Comparison of ENCODE assay signal across 12 cellular contexts in genomic region chr4:40887690-40888089, GRCh38.
A peak's percentile ranks its signal among the peaks of the same experiment; 100 is the strongest.
DNase-seq lines count a peak whose midpoint lies in the region; ATAC-seq and TF ChIP-seq lines count a peak whose summit lies in the region.
"Had no signal": no experiment of that assay in that cellular context is flagged by ENCODE, and none has a peak within 500 bp of the region (broad histone marks: within the 10 kb centered on the region; RNA-seq: fewer than 3 reads in every experiment).

No MANE protein-coding gene starts in this region.

- no peaks in the 10 kb centered on the region for H3K36me3 ChIP-seq in ovary
- H3K36me3 ChIP-seq: thoracic aorta had no signal

- H3K27ac ChIP-seq in caudate nucleus (ENCODE audit: low read depth, low read length) = peak overlapping the region; percentile 53
- no peak overlapping the region for H3K27ac ChIP-seq in ovary
- H3K27ac ChIP-seq: thoracic aorta had no signal

- TF ChIP-seq EP300 in ovary (IDR thresholded peaks at IDR 0.05) = no peak

- intact Hi-C loops in ovary (cut with DNase I) = no loop called here

- DNase-seq in AG09309 (ENCODE audit: low read depth) = peak; percentile 88
- peak; percentile 36 for DNase-seq in HS-5 (ENCODE audit: low read depth)
- DNase-seq in caudate nucleus (lab: John Stamatoyannopoulos, UW) = peak in 16 of 61 donors; percentile 4 to 75 (median 23)
- DNase-seq in myocyte (ENCODE audit: low read depth) = peak; percentile 91
- no peak for DNase-seq in ovary
- DNase-seq in NCI-H345 treated with DMSO at 0.1 percent for 48 hours (lab: John Stamatoyannopoulos, UW; ENCODE audit: unreplicated experiment) = no peak
- DNase-seq: NCI-H226; stimulated activated CD4-positive, alpha-beta T cell treated with anti-CD3 and anti-CD28 coated beads, Interleukin-4, amount 100 ng/mL, for 4 hours had no signal

- H3K27me3 ChIP-seq in ovary = no peaks in the 10 kb centered on the region

- TF ChIP-seq CTCF in AG09309 (IDR thresholded peaks at IDR 0.05; ENCODE audit: control insufficient read depth, insufficient read depth, low read depth, low read length, missing control alignments) (no peak), ovary (IDR thresholded peaks at IDR 0.05) (no peak)

- H3K9me3 ChIP-seq in ovary = no peaks in the 10 kb centered on the region
- H3K9me3 ChIP-seq: thoracic aorta had no signal

- ATAC-seq in GM19467 (IDR thresholded peaks at IDR 0.05; ENCODE audit: unreplicated experiment) = no peak
- ATAC-seq in HG03565 (IDR thresholded peaks at IDR 0.05; ENCODE audit: unreplicated experiment) = no peak
- ATAC-seq: natural killer cell treated with Interleukin-12 subunit alpha and Interleukin-12 subunit beta and Interleukin-15 and Interleukin-18, amount 100 ng/mL, for 72 hours had no signal

- TF ChIP-seq POLR2A in ovary (IDR thresholded peaks at IDR 0.05) = no peak

- 46 to 66% (median 48%) methylated on average over 9 of the region's 9 CpGs for WGBS in ovary, 3 donors

- no peak overlapping the region; the same call in 1 of the 2 replicates for H3K4me3 ChIP-seq in AG09309 (ENCODE audit: control insufficient read depth, low read depth, low read length)
- no peak overlapping the region for H3K4me3 ChIP-seq in ovary
- H3K4me3 ChIP-seq: thoracic aorta had no signal

- H3K4me1 ChIP-seq in ovary (ENCODE audit: insufficient read depth) = no peaks in the 10 kb centered on the region

Comparison
In these comparisons a context has a peak if more than half of its experiments do, and no peak if none do; other contexts are left out.
1. DNase-seq: peak in AG09309 (single experiment), HS-5 (single experiment) and myocyte (single experiment); none in ovary (0 of 5) and NCI-H345 treated with DMSO at 0.1 percent for 48 hours (single experiment).